In the genomic region with DNA sequence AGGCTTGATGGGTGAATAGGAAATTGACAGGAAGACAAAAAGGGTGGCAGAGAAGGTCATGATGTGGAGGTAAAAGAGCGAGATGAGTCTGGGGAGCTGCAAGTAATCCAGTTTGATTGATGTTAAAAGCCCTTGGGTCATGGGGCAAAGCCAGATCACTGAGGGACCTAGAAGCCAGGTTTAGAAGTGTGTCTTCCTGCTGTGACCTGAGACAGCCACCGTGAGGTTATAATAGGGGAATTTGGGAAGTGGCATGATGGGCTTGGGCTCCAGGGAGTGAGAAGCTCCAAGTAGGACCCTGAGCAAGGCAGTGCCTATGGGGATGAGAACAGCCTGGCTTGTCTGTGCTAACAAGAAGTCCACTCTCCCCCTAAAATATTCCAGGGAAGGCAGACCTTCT, we compare ENCODE assay signal across 16 cellular contexts.
A peak's percentile ranks its signal among the peaks of the same experiment; 100 is the strongest.
DNase-seq lines count a peak whose midpoint lies in the region; ATAC-seq, FAIRE-seq and TF ChIP-seq lines count a peak whose summit lies in the region.
"Had no signal": no experiment of that assay in that cellular context is flagged by ENCODE, and none has a peak within 500 bp of the region (broad histone marks: within the 10 kb centered on the region; RNA-seq: fewer than 3 reads in every experiment).

No MANE protein-coding gene starts in this region.

- H3K9me3 ChIP-seq in GM12878 (replicated peaks; ENCODE audit: control insufficient read depth, insufficient read depth, low read length): peaks cover 30% of the 10 kb centered on the region
- H3K9me3 ChIP-seq: BE2C had no signal

- H3K27me3 ChIP-seq in GM12878 (replicated peaks in 1 of 2; ENCODE audit: control insufficient read depth in 2 of 2, insufficient read depth in 2 of 2, low read length in 1 of 2): no peaks in the 10 kb centered on the region; a peak in 2 of 4 replicates
- H3K27me3 ChIP-seq: BE2C had no signal

- no peak overlapping the region for H3K4me2 ChIP-seq in GM12878 (ENCODE audit: control insufficient read depth, insufficient read depth)

- RAD21 ChIA-PET in GM12878 (lab: Charles Lee; ENCODE audit: unreplicated experiment): interaction anchor here (0.6 to 2.5 kb wide), 10 partner anchors 9 to 349 kb away, joined by 3 to 10 read pairs (median 5); a partner anchor contains a TSS

- TF ChIP-seq RAD21 in GM12878 (IDR thresholded peaks at IDR 0.05; ENCODE audit: insufficient read depth, low read depth, low read length): no peak

- in situ Hi-C loops in GM12878 (cut with MboI): no loop called here

- no peak overlapping the region for H2AFZ ChIP-seq in GM12878 (ENCODE audit: control insufficient read depth, low read depth, low read length)

- H3K79me2 ChIP-seq in GM12878 (ENCODE audit: control insufficient read depth, insufficient read depth, low read length): no peaks in the 10 kb centered on the region

- no TSS peak for BruUV-seq in GM12878 (replicated peaks; lab: Mats Ljungman, UMichigan)

- POLR2A ChIA-PET in activated CD8-positive, alpha-beta T cell treated with anti-CD3 and anti-CD28 coated beads for 36 hours (lab: Charles Lee): interaction anchor here (0.6 to 1.3 kb wide), 2 partner anchors 10 to 391 kb away, joined by 3 to 4 read pairs; no protein-coding TSS in a partner anchor
- POLR2A ChIA-PET in activated CD8-positive, alpha-beta T cell treated with anti-CD3 and anti-CD28 coated beads, Interleukin-2, amount 10 ng/mL, durations not matched to agents 7 days and 5 days (lab: Charles Lee): no interaction called here
- POLR2A ChIA-PET in GM12878 (lab: Charles Lee): interaction anchor here (0.8 to 1.0 kb wide), 5 partner anchors 37 to 348 kb away, joined by 3 to 6 read pairs (median 3); no protein-coding TSS in a partner anchor

- H3K9me3 Mint-ChIP-seq in activated CD8-positive, alpha-beta T cell treated with anti-CD3 and anti-CD28 coated beads for 36 hours: peaks cover 22% of the 10 kb centered on the region
- H3K9me3 Mint-ChIP-seq in activated CD8-positive, alpha-beta T cell treated with anti-CD3 and anti-CD28 coated beads, Interleukin-2, amount 10 ng/mL, durations not matched to agents 7 days and 5 days (ENCODE audit: insufficient read depth): peaks cover 48% of the 10 kb centered on the region

- H3K4me1 Mint-ChIP-seq in activated CD8-positive, alpha-beta T cell treated with anti-CD3 and anti-CD28 coated beads for 36 hours (ENCODE audit: low read depth): peaks cover 54% of the 10 kb centered on the region
- peaks cover 73% of the 10 kb centered on the region for H3K4me1 Mint-ChIP-seq in activated CD8-positive, alpha-beta T cell treated with anti-CD3 and anti-CD28 coated beads, Interleukin-2, amount 10 ng/mL, durations not matched to agents 7 days and 5 days (ENCODE audit: low read depth)

- SMC1A ChIA-PET in GM12878 (lab: Charles Lee; ENCODE audit: uncharacterized antibody, unreplicated experiment): interaction anchor here (0.6 to 2.7 kb wide), 17 partner anchors 8 to 916 kb away, joined by 3 to 11 read pairs (median 4); no protein-coding TSS in a partner anchor

- peaks cover 14% of the 10 kb centered on the region for H3K4me1 ChIP-seq in GM12878 (ENCODE audit: control insufficient read depth, insufficient read depth, low read length)
- H3K4me1 ChIP-seq: BE2C, HAP-1 had no signal

- no peaks in the 10 kb centered on the region for H4K20me1 ChIP-seq in GM12878 (ENCODE audit: control insufficient read depth, insufficient read depth)

- H3K4me3 Mint-ChIP-seq in activated CD8-positive, alpha-beta T cell treated with anti-CD3 and anti-CD28 coated beads for 36 hours: no peak overlapping the region
- no peak overlapping the region for H3K4me3 Mint-ChIP-seq in activated CD8-positive, alpha-beta T cell treated with anti-CD3 and anti-CD28 coated beads, Interleukin-2, amount 10 ng/mL, durations not matched to agents 7 days and 5 days
- H3K4me3 Mint-ChIP-seq: CD4-positive, alpha-beta memory T cell had no signal

- no peak overlapping the region; the same call in 1 of the 2 replicates for H3K27ac ChIP-seq in GM12878 (ENCODE audit: control insufficient read depth, insufficient read depth)
- H3K27ac ChIP-seq: C4-2B had no signal

- H3K27me3 Mint-ChIP-seq in activated CD8-positive, alpha-beta T cell treated with anti-CD3 and anti-CD28 coated beads for 36 hours: peaks cover 12% of the 10 kb centered on the region
- peaks cover 5% of the 10 kb centered on the region for H3K27me3 Mint-ChIP-seq in activated CD8-positive, alpha-beta T cell treated with anti-CD3 and anti-CD28 coated beads, Interleukin-2, amount 10 ng/mL, durations not matched to agents 7 days and 5 days (ENCODE audit: low read depth)

- DNase-seq in activated CD8-positive, alpha-beta T cell treated with anti-CD3 and anti-CD28 coated beads for 36 hours: no peak
- no peak for DNase-seq in activated CD8-positive, alpha-beta T cell treated with anti-CD3 and anti-CD28 coated beads, Interleukin-2, amount 10 ng/mL, durations not matched to agents 7 days and 5 days
- DNase-seq in GM19239 (ENCODE audit: insufficient read length, low spot score) (no peak), GM12878 (ENCODE audit: low read depth, low spot score) (no peak), sciatic nerve (ENCODE audit: low spot score) (no peak), NCI-H82 treated with DMSO at 0.1 percent for 48 hours (lab: John Stamatoyannopoulos, UW; ENCODE audit: unreplicated experiment) (no peak)
- no peak for DNase-seq in stimulated activated CD4-positive, alpha-beta T cell treated with anti-CD3 and anti-CD28 coated beads, Interleukin-1b, Interleukin-23, amount 100 ng/mL, for 48 hours
- DNase-seq: BE2C; CD4-positive, alpha-beta memory T cell; DMS79 treated with DMSO at 0.1 percent for 48 hours had no signal

- H3K9ac ChIP-seq in GM12878 (ENCODE audit: control insufficient read depth, insufficient read depth, low read length): no peak overlapping the region

- no peak for TF ChIP-seq CTCF in activated CD8-positive, alpha-beta T cell treated with anti-CD3 and anti-CD28 coated beads for 36 hours (IDR thresholded peaks at IDR 0.05)
- no peak for TF ChIP-seq CTCF in GM12878 (IDR thresholded peaks at IDR 0.05 in 2 of 3, conservative IDR thresholded peaks at IDR 0.05 in 1 of 3; ENCODE audit: control insufficient read depth in 2 of 3, extremely low read depth in 1 of 3, insufficient read depth in 1 of 3, low read depth in 3 of 3, low read length in 3 of 3)

- WGBS in GM12878 (ENCODE audit: insufficient coverage, insufficient replicate concordance, low lambda C conversion rate, missing lambda C conversion rate): 87% methylated on average over 2 of the region's 2 CpGs

- peak; percentile 14 for FAIRE-seq in GM19239 (lab: Jason Lieb, UNC)
- FAIRE-seq in GM12878 (lab: Jason Lieb, UNC): no peak
- FAIRE-seq: A204.1, G401.6, H1 had no signal

- peaks cover 17% of the 10 kb centered on the region for H3K36me3 Mint-ChIP-seq in activated CD8-positive, alpha-beta T cell treated with anti-CD3 and anti-CD28 coated beads for 36 hours (ENCODE audit: low read depth)
- peaks cover 46% of the 10 kb centered on the region for H3K36me3 Mint-ChIP-seq in activated CD8-positive, alpha-beta T cell treated with anti-CD3 and anti-CD28 coated beads, Interleukin-2, amount 10 ng/mL, durations not matched to agents 7 days and 5 days (ENCODE audit: low read depth)

- H3K27ac Mint-ChIP-seq in activated CD8-positive, alpha-beta T cell treated with anti-CD3 and anti-CD28 coated beads for 36 hours: peak overlapping the region; percentile 2
- no peak overlapping the region for H3K27ac Mint-ChIP-seq in activated CD8-positive, alpha-beta T cell treated with anti-CD3 and anti-CD28 coated beads, Interleukin-2, amount 10 ng/mL, durations not matched to agents 7 days and 5 days

- H3K4me3 ChIP-seq in GM12878: no peak overlapping the region
- H3K4me3 ChIP-seq: HAP-1 had no signal

- no peak for TF ChIP-seq EP300 in GM12878 (IDR thresholded peaks at IDR 0.05; ENCODE audit: borderline replicate concordance in 1 of 2, control insufficient read depth in 1 of 2, low read depth in 2 of 2, low read length in 2 of 2)

- CTCF ChIA-PET in activated CD8-positive, alpha-beta T cell treated with anti-CD3 and anti-CD28 coated beads for 36 hours (lab: Charles Lee): interaction anchor here (0.8 to 1.5 kb wide), 2 partner anchors 10 to 23 kb away, joined by 5 to 7 read pairs; no protein-coding TSS in a partner anchor
- CTCF ChIA-PET in activated CD8-positive, alpha-beta T cell treated with anti-CD3 and anti-CD28 coated beads, Interleukin-2, amount 10 ng/mL, durations not matched to agents 7 days and 5 days (lab: Charles Lee): interaction anchor here (0.7 to 2.5 kb wide), 7 partner anchors 9 to 350 kb away, joined by 3 to 5 read pairs (median 3); no protein-coding TSS in a partner anchor
- CTCF ChIA-PET in GM12878 (lab: Yijun Ruan, JAX): interaction anchor here (0.7 to 1.4 kb wide), 7 partner anchors 12 to 347 kb away, joined by 3 to 5 read pairs (median 3); a partner anchor contains a TSS

- intact Hi-C loops in activated CD8-positive, alpha-beta T cell treated with anti-CD3 and anti-CD28 coated beads for 36 hours (cut with micrococcal nuclease): loop anchor here (10.0 kb wide), 2 partner anchors 176 to 494 kb away; no protein-coding TSS in a partner anchor
- intact Hi-C loops in GM12878 (cut with micrococcal nuclease; ENCODE audit: unreplicated experiment) (loop anchor here (10.0 kb wide), 1 partner anchor 734 kb away; no protein-coding TSS in a partner anchor), sciatic nerve (cut with DNase I) (no loop called here)

- H3K36me3 ChIP-seq in GM12878 (ENCODE audit: control insufficient read depth in 2 of 2, insufficient read depth in 2 of 2, low read length in 1 of 2): no peaks in the 10 kb centered on the region
- H3K36me3 ChIP-seq: BE2C, HAP-1 had no signal

- no peak for ATAC-seq in activated CD8-positive, alpha-beta T cell treated with anti-CD3 and anti-CD28 coated beads for 36 hours
- no peak for ATAC-seq in activated CD8-positive, alpha-beta T cell treated with anti-CD3 and anti-CD28 coated beads, Interleukin-2, amount 10 ng/mL, durations not matched to agents 7 days and 5 days
- no peak for ATAC-seq in GM12878
- peak; percentile 46 for ATAC-seq in sciatic nerve
- ATAC-seq in GM18870 (IDR thresholded peaks at IDR 0.05; ENCODE audit: unreplicated experiment): no peak

- TF ChIP-seq POLR2A in GM12878 (IDR thresholded peaks at IDR 0.05; ENCODE audit: low read depth, low read length): no peak

TF ChIP-seq in GM12878, 131 proteins besides CTCF, POLR2A, EP300 and RAD21:
- no peak for TF ChIP-seq CEBPB (IDR thresholded peaks at IDR 0.05; ENCODE audit: borderline replicate concordance in 1 of 2, low read depth in 2 of 2, low read length in 2 of 2)
- TF ChIP-seq ZNF207 (IDR thresholded peaks at IDR 0.05; ENCODE audit: borderline replicate concordance): 0 out of 2 replicates have a peak, but pooled peaks have one; percentile 13
